8 cellular contexts compared by ENCODE assay signal in genomic region chr3:195542691-195543641, GRCh38. TPM values are rescaled to one million over a fixed set of nuclear protein-coding genes. Genes with fewer than 3 reads are reported as not detected.
DNase-seq lines count a peak whose midpoint lies in the region; ATAC-seq and TF ChIP-seq lines count a peak whose summit lies in the region.

PPP1R2 (minus strand) TSS chr3:195543325; CDS start chr3:195543025, 300 bp downstream.

- DNase-seq in GM13976 (ENCODE audit: low spot score) (peak; percentile 97), NCI-H146 (lab: John Stamatoyannopoulos, UW) (peak; percentile 92), amniotic stem cell (lab: John Stamatoyannopoulos, UW) (peak; percentile 86), left cardiac atrium (peak; percentile 93), prostate gland (ENCODE audit: low spot score) (peak; percentile 91), ureter (ENCODE audit: low spot score) (peak; percentile 92)

- peak within 1 kb of the TSS; percentile 91 for H3K27ac Mint-ChIP-seq in T-helper 1 cell treated with Interleukin-12 subunit alpha and Interleukin-12 subunit beta and Interleukin-4 antibody, amounts not matched to agents 30 μg/mL and 1 μg/mL, for 36 hours

- TF ChIP-seq CTCF in GM13976 (IDR thresholded peaks at IDR 0.05; ENCODE audit: borderline replicate concordance, control extremely low read depth, extremely low read depth, insufficient read depth, missing control alignments) = no peak
- TF ChIP-seq CTCF in prostate gland (IDR thresholded peaks at IDR 0.05) = peak in 2 of 4 experiments; percentile 3 to 12

- ATAC-seq in HG02852 (IDR thresholded peaks at IDR 0.05; ENCODE audit: unreplicated experiment) (peak; percentile 63), left cardiac atrium (peak; percentile 95 to 97)

- intact Hi-C loops in left cardiac atrium (cut with DNase I) (no loop called here), prostate gland (cut with DNase I) (loop anchor here (10.0 kb wide), 1 partner anchor 98 kb away; the partner anchor contains the start of gene ACAP2)

- peak within 1 kb of the TSS; percentile 86 to 89 for H3K27ac ChIP-seq in prostate gland

- H3K36me3 ChIP-seq in prostate gland = no peaks in the 10 kb centered on the region

- in situ Hi-C loops in GM13976 (cut with MboI; ENCODE audit: low sequenced_read_pairs, unreplicated experiment) = loop anchor here (25.0 kb wide), 1 partner anchor 856 kb away; the partner anchor contains the start of gene FAM43A

- peak; percentile 96 for TF ChIP-seq POLR2A in prostate gland (IDR thresholded peaks at IDR 0.05)

- under 1% methylated on average over 95 of the region's 105 CpGs for WGBS in prostate gland

- no peaks in the 10 kb centered on the region for H3K9me3 Mint-ChIP-seq in T-helper 1 cell treated with Interleukin-12 subunit alpha and Interleukin-12 subunit beta and Interleukin-4 antibody, amounts not matched to agents 30 μg/mL and 1 μg/mL, for 36 hours

- peak within 1 kb of the TSS; percentile 54 to 75 for H3K4me3 ChIP-seq in prostate gland

- peaks cover 6% of the 10 kb centered on the region for H3K4me1 ChIP-seq in prostate gland (replicated peaks)

- H3K4me1 Mint-ChIP-seq in T-helper 1 cell treated with Interleukin-12 subunit alpha and Interleukin-12 subunit beta and Interleukin-4 antibody, amounts not matched to agents 30 μg/mL and 1 μg/mL, for 36 hours (ENCODE audit: low read depth) = peaks cover 67% of the 10 kb centered on the region

- H3K27me3 ChIP-seq in prostate gland (replicated peaks; ENCODE audit: insufficient read depth) = no peaks in the 10 kb centered on the region

- peaks cover 12% of the 10 kb centered on the region for H3K36me3 Mint-ChIP-seq in T-helper 1 cell treated with Interleukin-12 subunit alpha and Interleukin-12 subunit beta and Interleukin-4 antibody, amounts not matched to agents 30 μg/mL and 1 μg/mL, for 36 hours (ENCODE audit: low read depth)

- H3K4me3 Mint-ChIP-seq in T-helper 1 cell treated with Interleukin-12 subunit alpha and Interleukin-12 subunit beta and Interleukin-4 antibody, amounts not matched to agents 30 μg/mL and 1 μg/mL, for 36 hours = peak within 1 kb of the TSS; percentile 94

- H3K27me3 Mint-ChIP-seq in T-helper 1 cell treated with Interleukin-12 subunit alpha and Interleukin-12 subunit beta and Interleukin-4 antibody, amounts not matched to agents 30 μg/mL and 1 μg/mL, for 36 hours (ENCODE audit: low read depth) = no peaks in the 10 kb centered on the region

- H3K9me3 ChIP-seq in prostate gland = no peaks in the 10 kb centered on the region

RNA-seq across cellular contexts. Expression of gene PPP1R2, which starts in this region (rescaled TPM):
- total RNA-seq in left cardiac atrium (10 to 100 TPM; 38.8 to 53.4 TPM), prostate gland (100 to 1,000 TPM in 1 of 2 donors, 10 to 100 TPM in 1; 75.8 to 119 TPM), ureter (52.2 TPM)

Comparison
In these comparisons a context has a peak if more than half of its experiments do, and no peak if none do; other contexts are left out.
1. Peak in every context shown above with its lines: DNase-seq, ATAC-seq, H3K4me3 ChIP-seq and H3K27ac ChIP-seq.